Comparison of ENCODE assay signal across 8 cellular contexts in the genomic region with DNA sequence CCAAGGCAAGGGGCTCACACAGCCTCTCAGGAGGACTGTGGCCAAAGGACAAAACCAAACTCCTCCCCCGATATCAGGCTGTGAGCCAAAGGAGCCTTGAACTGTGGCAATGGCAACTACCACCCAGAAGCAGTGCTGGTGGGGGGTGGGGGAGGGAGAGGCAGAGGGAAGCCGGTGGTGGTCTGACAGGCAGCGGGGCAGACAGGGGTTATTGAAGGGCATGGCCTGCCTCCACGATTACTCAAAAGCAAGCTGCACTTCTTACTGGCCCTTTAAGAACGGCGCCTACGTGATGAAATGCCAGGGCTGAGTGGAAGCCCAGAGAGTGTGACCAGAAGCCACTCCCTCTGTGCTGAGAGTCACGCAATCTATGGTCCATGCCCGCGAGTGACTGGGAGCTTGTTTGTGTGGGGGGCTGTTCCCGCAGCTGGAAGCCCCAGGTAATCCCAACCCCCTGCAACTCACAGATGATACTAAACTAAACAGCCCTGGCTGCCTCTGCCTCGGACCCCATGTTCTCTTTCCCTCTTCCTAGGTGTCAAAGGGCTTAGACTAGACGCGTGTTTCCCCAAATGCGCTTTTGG.
A peak's percentile ranks its signal among the peaks of the same experiment; 100 is the strongest.
DNase-seq lines count a peak whose midpoint lies in the region; ATAC-seq, FAIRE-seq and TF ChIP-seq lines count a peak whose summit lies in the region.

No MANE protein-coding gene starts in this region.

- no peak overlapping the region for H3K27ac ChIP-seq in psoas muscle

- no peak for TF ChIP-seq POLR2A in H54 (IDR thresholded peaks at IDR 0.05; ENCODE audit: low read depth, low read length)

- H3K4me1 ChIP-seq in psoas muscle: no peaks in the 10 kb centered on the region

- 44 to 49% (median 46%) methylated on average over 15 of the region's 15 CpGs for WGBS in psoas muscle, 3 donors

- DNase-seq in AG10803 (ENCODE audit: low read depth) (peak; percentile 24), NCI-H2227 (lab: John Stamatoyannopoulos, UW; ENCODE audit: unreplicated experiment) (peak; percentile 50), foreskin melanocyte (peak; percentile 16), psoas muscle (peak; percentile 57 to 63), H54 (ENCODE audit: insufficient read length, low spot score) (no peak), NCI-H446 treated with DMSO at 0.1 percent for 48 hours (lab: John Stamatoyannopoulos, UW) (no peak), NK-92 (lab: John Stamatoyannopoulos, UW; ENCODE audit: unreplicated experiment) (no peak)

- TF ChIP-seq CTCF in AG10803 (conservative IDR thresholded peaks at IDR 0.05; ENCODE audit: low read length) (no peak), psoas muscle (IDR thresholded peaks at IDR 0.05) (no peak)

- no peak for FAIRE-seq in H54 (lab: Jason Lieb, UNC)

- H3K4me3 ChIP-seq in AG10803 (ENCODE audit: low read length): no peak overlapping the region
- no peak overlapping the region for H3K4me3 ChIP-seq in psoas muscle

- no peaks in the 10 kb centered on the region for H3K36me3 ChIP-seq in psoas muscle (ENCODE audit: insufficient read depth in 1 of 2, low read depth in 1 of 2)

- intact Hi-C loops in psoas muscle (cut with DNase I): no loop called here

- H3K9me3 ChIP-seq in psoas muscle: no peaks in the 10 kb centered on the region

- H3K27me3 ChIP-seq in psoas muscle (ENCODE audit: insufficient read depth in 3 of 3, low read length in 2 of 3): no peaks in the 10 kb centered on the region

- ATAC-seq in GM21723 (IDR thresholded peaks at IDR 0.05; ENCODE audit: unreplicated experiment) (peak; percentile 83), psoas muscle (peak; percentile 35 to 75 (median 56))

Comparison
In these comparisons a context has a peak if more than half of its experiments do, and no peak if none do; other contexts are left out.
1. DNase-seq: peak in AG10803 (single experiment), NCI-H2227 (single experiment), foreskin melanocyte (single experiment) and psoas muscle (2 of 2); none in H54 (single experiment), NCI-H446 treated with DMSO at 0.1 percent for 48 hours (single experiment) and NK-92 (single experiment).